ENCODE assay signal across 18 cellular contexts in genomic region chr18:74604774-74605173, GRCh38. TPM values are rescaled to one million over a fixed set of nuclear protein-coding genes. Genes with fewer than 3 reads are reported as not detected.
DNase-seq lines count a peak whose midpoint lies in the region; ATAC-seq and TF ChIP-seq lines count a peak whose summit lies in the region.
"Had no signal": no experiment of that assay in that cellular context is flagged by ENCODE, and none has a peak within 500 bp of the region (broad histone marks: within the 10 kb centered on the region; RNA-seq: fewer than 3 reads in every experiment).

No MANE protein-coding gene starts in this region.

- no peak overlapping the region for H3K4me2 ChIP-seq in SK-N-SH

- H3K4me3 Mint-ChIP-seq in stimulated activated naive B cell treated with anti-CD40 and anti-IgM and Interleukin-4, amounts not matched to agents 10 μg/mL and 1 μg/mL and 100 μg/mL, for 72 hours: no peak overlapping the region
- H3K4me3 Mint-ChIP-seq: activated naive CD4-positive, alpha-beta T cell treated with anti-CD3 and anti-CD28 coated beads, Interleukin-2, amount 10 ng/mL, durations not matched to agents 7 days and 5 days; neural crest cell had no signal

- 68% methylated on average over 4 of the region's 4 CpGs for WGBS in SK-N-SH (ENCODE audit: low lambda C conversion rate)
- WGBS in body of pancreas, 2 donors: 61 to 66% methylated on average over 4 of the region's 4 CpGs
- 83 to 91% methylated on average over 4 of the region's 4 CpGs for WGBS in testis, 2 donors

- H3K9me3 ChIP-seq in SK-N-SH (no peaks in the 10 kb centered on the region), body of pancreas (no peaks in the 10 kb centered on the region), stomach smooth muscle (ENCODE audit: control insufficient read depth in 2 of 2, low read length in 2 of 2) (no peaks in the 10 kb centered on the region), testis (no peaks in the 10 kb centered on the region)
- H3K9me3 ChIP-seq: tibial nerve had no signal

- peaks cover 0 to 2% of the 10 kb centered on the region in 2 experiments for H3K36me3 ChIP-seq in SK-N-SH (replicated peaks in 1 of 2; ENCODE audit: control insufficient read depth in 1 of 2, insufficient read depth in 2 of 2, low read length in 1 of 2)
- no peaks in the 10 kb centered on the region for H3K36me3 ChIP-seq in body of pancreas (replicated peaks in 1 of 2; ENCODE audit: insufficient read depth in 1 of 2, low read depth in 2 of 2)
- no peaks in the 10 kb centered on the region for H3K36me3 ChIP-seq in stomach smooth muscle (ENCODE audit: control insufficient read depth in 2 of 2, insufficient read depth in 2 of 2, low read length in 2 of 2)
- no peaks in the 10 kb centered on the region for H3K36me3 ChIP-seq in testis (ENCODE audit: low read depth, missing control alignments)

- CTCF ChIA-PET in SK-N-SH (lab: Yijun Ruan, JAX): interaction anchor here (0.6 to 1.5 kb wide), 2 partner anchors 11 to 37 kb away, joined by 3 to 4 read pairs; no protein-coding TSS in a partner anchor

- TF ChIP-seq CTCF in SK-N-SH (IDR thresholded peaks at IDR 0.05): no peak
- TF ChIP-seq CTCF in body of pancreas (IDR thresholded peaks at IDR 0.05): no peak
- TF ChIP-seq CTCF in testis (IDR thresholded peaks at IDR 0.05): no peak

- no peaks in the 10 kb centered on the region for H4K20me1 ChIP-seq in SK-N-SH (ENCODE audit: insufficient read depth)

- no peak overlapping the region for H3K27ac Mint-ChIP-seq in stimulated activated naive B cell treated with anti-CD40 and anti-IgM and Interleukin-4, amounts not matched to agents 10 μg/mL and 1 μg/mL and 100 μg/mL, for 72 hours
- H3K27ac Mint-ChIP-seq: activated naive CD4-positive, alpha-beta T cell treated with anti-CD3 and anti-CD28 coated beads, Interleukin-2, amount 10 ng/mL, durations not matched to agents 7 days and 5 days had no signal

- intact Hi-C loops in body of pancreas (cut with DNase I) (no loop called here), left ventricle myocardium superior (cut with micrococcal nuclease) (no loop called here), testis (cut with DNase I; ENCODE audit: low total_unique reads) (no loop called here)

- H2AFZ ChIP-seq in SK-N-SH (ENCODE audit: low read depth): no peak overlapping the region

- no peak for TF ChIP-seq EP300 in SK-N-SH (IDR thresholded peaks at IDR 0.05; ENCODE audit: borderline replicate concordance in 1 of 2, low read depth in 1 of 2, low read length in 1 of 2)

- no peaks in the 10 kb centered on the region for H3K9me2 ChIP-seq in SK-N-SH

- H3K27me3 ChIP-seq in SK-N-SH (ENCODE audit: insufficient read depth) (no peaks in the 10 kb centered on the region), body of pancreas (no peaks in the 10 kb centered on the region), stomach smooth muscle (ENCODE audit: control insufficient read depth in 1 of 2, insufficient read depth in 2 of 2, low read length in 2 of 2) (no peaks in the 10 kb centered on the region), testis (no peaks in the 10 kb centered on the region)
- H3K27me3 ChIP-seq: foreskin keratinocyte, tibial nerve had no signal

- H3K4me3 ChIP-seq in SK-N-SH (ENCODE audit: low read depth in 2 of 2, low read length in 1 of 2) (no peak overlapping the region), body of pancreas (no peak overlapping the region), stomach smooth muscle (ENCODE audit: low read length in 2 of 2) (peak overlapping the region; percentile 31 to 44), testis (no peak overlapping the region)
- H3K4me3 ChIP-seq: tibial nerve had no signal

- H3K27ac ChIP-seq in SK-N-SH (ENCODE audit: low read depth in 2 of 2, low read length in 1 of 2) (peak overlapping the region in 1 of 2 experiments; percentile 6; a peak in 1 of 4 replicates), body of pancreas (no peak overlapping the region), stomach smooth muscle (ENCODE audit: low read length) (no peak overlapping the region), testis (no peak overlapping the region)
- H3K27ac ChIP-seq: foreskin keratinocyte, RWPE1, tibial nerve had no signal

- H3F3A ChIP-seq in SK-N-SH (replicated peaks; ENCODE audit: insufficient read depth): no peaks in the 10 kb centered on the region

- H3K27me3 Mint-ChIP-seq in stimulated activated naive B cell treated with anti-CD40 and anti-IgM and Interleukin-4, amounts not matched to agents 10 μg/mL and 1 μg/mL and 100 μg/mL, for 72 hours: no peaks in the 10 kb centered on the region
- H3K27me3 Mint-ChIP-seq: activated naive CD4-positive, alpha-beta T cell treated with anti-CD3 and anti-CD28 coated beads, Interleukin-2, amount 10 ng/mL, durations not matched to agents 7 days and 5 days had no signal

- H3K36me3 Mint-ChIP-seq in stimulated activated naive B cell treated with anti-CD40 and anti-IgM and Interleukin-4, amounts not matched to agents 10 μg/mL and 1 μg/mL and 100 μg/mL, for 72 hours: peaks cover 19 to 28% of the 10 kb centered on the region in 2 donors

- H3K9me3 Mint-ChIP-seq in stimulated activated naive B cell treated with anti-CD40 and anti-IgM and Interleukin-4, amounts not matched to agents 10 μg/mL and 1 μg/mL and 100 μg/mL, for 72 hours: no peaks in the 10 kb centered on the region
- H3K9me3 Mint-ChIP-seq: neural crest cell had no signal

- POLR2A ChIA-PET in SK-N-SH (lab: Yijun Ruan, JAX): no interaction called here

- ATAC-seq in SK-N-SH treated with all-trans-retinoic acid at 6 μM for 48 hours (peak; percentile 92), body of pancreas (peak; percentile 64), left ventricle myocardium superior (peak; percentile 58)
- no peak for ATAC-seq in stimulated activated naive B cell treated with anti-CD40 and anti-IgM and Interleukin-4, amounts not matched to agents 10 μg/mL and 1 μg/mL and 100 μg/mL, for 72 hours (replicated peaks)
- ATAC-seq: foreskin keratinocyte, HCT116 had no signal

- DNase-seq in SK-N-SH (no peak), body of pancreas (no peak), left ventricle myocardium superior (no peak), testis (no peak)
- no peak for DNase-seq in stimulated activated CD4-positive, alpha-beta T cell treated with anti-CD3 and anti-CD28 coated beads, Interleukin-12 subunit alpha, Interleukin-12 subunit beta, amount 100 ng/mL, for 4 hours
- no peak for DNase-seq in stimulated activated naive B cell treated with anti-CD40 and anti-IgM and Interleukin-4, amounts not matched to agents 10 μg/mL and 1 μg/mL and 100 μg/mL, for 72 hours
- DNase-seq: activated CD8-positive, alpha-beta memory T cell treated with anti-CD3 and anti-CD28 coated beads, Interleukin-2, amount 50 U/mL, for 48 hours; activated naive CD4-positive, alpha-beta T cell treated with anti-CD3 and anti-CD28 coated beads, Interleukin-2, amount 10 ng/mL, durations not matched to agents 7 days and 5 days; effector CD4-positive, alpha-beta T cell; foreskin keratinocyte; NCI-H2081; NCI-H774 had no signal

- no peak for TF ChIP-seq RAD21 in SK-N-SH (IDR thresholded peaks at IDR 0.05; ENCODE audit: low read length)

- H3K9ac ChIP-seq in SK-N-SH: no peak overlapping the region
- H3K9ac ChIP-seq in stomach smooth muscle (ENCODE audit: low read length in 2 of 2): no peak overlapping the region

- TF ChIP-seq POLR2A in body of pancreas (IDR thresholded peaks at IDR 0.05): no peak
- no peak for TF ChIP-seq POLR2A in testis (IDR thresholded peaks at IDR 0.05)

- peaks cover 27 to 36% of the 10 kb centered on the region in 2 donors for H3K4me1 Mint-ChIP-seq in stimulated activated naive B cell treated with anti-CD40 and anti-IgM and Interleukin-4, amounts not matched to agents 10 μg/mL and 1 μg/mL and 100 μg/mL, for 72 hours

- peaks cover 74% of the 10 kb centered on the region for H3K79me2 ChIP-seq in SK-N-SH (ENCODE audit: insufficient read depth)

- H3K4me1 ChIP-seq in SK-N-SH (ENCODE audit: control insufficient read depth in 1 of 2, insufficient read depth in 2 of 2, low read depth in 1 of 2, low read length in 1 of 2) (no peaks in the 10 kb centered on the region; a peak in 1 of 4 replicates), body of pancreas (no peaks in the 10 kb centered on the region), stomach smooth muscle (ENCODE audit: control insufficient read depth, insufficient read depth, low read length) (peaks cover 15% of the 10 kb centered on the region), testis (no peaks in the 10 kb centered on the region)
- H3K4me1 ChIP-seq: foreskin keratinocyte had no signal

TF ChIP-seq in SK-N-SH treated with all-trans-retinoic acid at 6 μM for 48 hours, 23 proteins besides CTCF, POLR2A, EP300 and RAD21 (continues in another document):
- no peak for TF ChIP-seq ESRRG (CRISPR knock-in tag; IDR thresholded peaks at IDR 0.05)

TF ChIP-seq in SK-N-SH, 30 proteins besides CTCF, POLR2A, EP300 and RAD21 (continues in another document):
- TF ChIP-seq MEF2A (IDR thresholded peaks at IDR 0.05; ENCODE audit: borderline replicate concordance, low read depth) (no peak), USF2 (IDR thresholded peaks at IDR 0.05; ENCODE audit: borderline replicate concordance, low read depth, low read length) (no peak), FOSL2 (IDR thresholded peaks at IDR 0.05; ENCODE audit: borderline replicate concordance, low read depth) (no peak)

RNA-seq across cellular contexts. Expression of gene ZNF407, which starts 7.1 kb away (rescaled TPM):
- polyA plus RNA-seq in SK-N-SH (2012; rRNA removed) (2.6 and 2.7 TPM in 2 replicates), testis (ENCODE audit: insufficient read depth, low read depth, low replicate concordance) (10.9 TPM)
- 1.9 and 2.1 TPM in 2 replicates for polyA plus RNA-seq in SK-N-SH (2012; cell fraction: cytosol; rRNA removed)
- 4.3 and 5.7 TPM in 2 replicates for polyA plus RNA-seq in SK-N-SH (2012; cell fraction: nucleus; rRNA removed)
- total RNA-seq in body of pancreas (10 to 100 TPM; 14.3 to 19.1 TPM), left ventricle myocardium superior (12.0 TPM), testis (10 to 100 TPM; 30.8 to 35.9 TPM)

Comparison
In these comparisons a context has a peak if more than half of its experiments do, and no peak if none do; other contexts are left out.
1. ATAC-seq: peak in SK-N-SH treated with all-trans-retinoic acid at 6 μM for 48 hours (single experiment), body of pancreas (single experiment) and left ventricle myocardium superior (single experiment); none in stimulated activated naive B cell treated with anti-CD40 and anti-IgM and Interleukin-4, amounts not matched to agents 10 μg/mL and 1 μg/mL and 100 μg/mL, for 72 hours (0 of 2).
2. H3K4me3 ChIP-seq: peak in stomach smooth muscle (2 of 2); none in SK-N-SH (0 of 2), body of pancreas (0 of 2) and testis (0 of 2).